In the genomic region with DNA sequence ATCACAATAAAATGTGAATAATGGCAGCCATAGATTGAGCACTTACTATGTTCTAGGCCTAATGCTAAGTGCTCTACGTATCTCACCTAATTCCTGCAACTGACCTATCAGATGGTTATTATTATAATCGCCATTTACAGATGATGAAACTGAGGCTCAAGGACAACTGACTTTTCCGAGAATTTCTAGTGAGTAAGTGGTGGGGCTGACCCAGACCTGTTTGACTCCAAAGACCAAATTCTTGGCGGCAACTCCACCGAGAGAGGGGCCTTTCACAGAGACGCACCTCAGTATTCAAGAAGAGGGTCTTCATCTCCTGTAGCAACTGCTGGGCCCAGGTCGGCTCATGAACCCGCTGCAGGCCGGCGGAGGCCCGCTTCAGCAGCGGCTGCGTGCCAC, we compare ENCODE assay signal across 8 cellular contexts. TPM values are rescaled to one million over a fixed set of nuclear protein-coding genes. Genes with fewer than 3 reads are reported as not detected.
A peak's percentile ranks its signal among the peaks of the same experiment; 100 is the strongest.
DNase-seq lines count a peak whose midpoint lies in the region; ATAC-seq and TF ChIP-seq lines count a peak whose summit lies in the region.

No MANE protein-coding gene starts in this region.

- H3K27me3 Mint-ChIP-seq in CD8-positive, alpha-beta memory T cell = no peaks in the 10 kb centered on the region
- peaks cover 4% of the 10 kb centered on the region for H3K27me3 Mint-ChIP-seq in endothelial cell (ENCODE audit: unreplicated experiment)

- peak overlapping the region; percentile 87 to 100 (median 99) for H3K27ac Mint-ChIP-seq in CD8-positive, alpha-beta memory T cell
- H3K27ac Mint-ChIP-seq in endothelial cell (ENCODE audit: unreplicated experiment) = peak overlapping the region; percentile 99

- no peaks in the 10 kb centered on the region for H3K9me3 Mint-ChIP-seq in CD8-positive, alpha-beta memory T cell
- no peaks in the 10 kb centered on the region for H3K9me3 Mint-ChIP-seq in endothelial cell (ENCODE audit: unreplicated experiment)

- intact Hi-C loops in PC-3 (cut with micrococcal nuclease) = no loop called here

- peaks cover 15% of the 10 kb centered on the region for H3K36me3 ChIP-seq in CD8-positive, alpha-beta memory T cell (ENCODE audit: insufficient read depth, low read length)
- peaks cover 24% of the 10 kb centered on the region for H3K36me3 ChIP-seq in PC-3 (ENCODE audit: low read depth, low read length)

- peaks cover 34 to 56% (median 43%) of the 10 kb centered on the region in 3 donors for H3K4me1 Mint-ChIP-seq in CD8-positive, alpha-beta memory T cell
- peaks cover 19% of the 10 kb centered on the region for H3K4me1 Mint-ChIP-seq in endothelial cell (ENCODE audit: unreplicated experiment)

- H3K4me1 ChIP-seq in CD8-positive, alpha-beta memory T cell (ENCODE audit: insufficient read depth, low read length) = peaks cover 31% of the 10 kb centered on the region
- H3K4me1 ChIP-seq in PC-3 (ENCODE audit: insufficient read depth, low read length) = peaks cover 30% of the 10 kb centered on the region

- no peak for DNase-seq in CD8-positive, alpha-beta memory T cell
- DNase-seq in PC-3 (no peak), endothelial cell (ENCODE audit: low spot score) (no peak), omental fat pad (ENCODE audit: low spot score) (no peak), epidermal melanocyte (ENCODE audit: insufficient read length, low spot score) (no peak), GM13977 (ENCODE audit: low spot score) (no peak), NCI-H524 treated with DMSO at 0.1 percent for 48 hours (lab: John Stamatoyannopoulos, UW) (no peak)
- no peak for DNase-seq in effector CD4-positive, alpha-beta T cell

- BruUV-seq in PC-3 (replicated peaks; lab: Mats Ljungman, UMichigan) = TSS peak; percentile 49

- no peaks in the 10 kb centered on the region for H3K9me3 ChIP-seq in CD8-positive, alpha-beta memory T cell (ENCODE audit: low read length)
- H3K9me3 ChIP-seq in PC-3 (ENCODE audit: low read length) = no peaks in the 10 kb centered on the region

- CTCF ChIA-PET in CD8-positive, alpha-beta memory T cell (lab: Charles Lee) = interaction anchor here (2.4 kb wide), 1 partner anchor 27 kb away, joined by 5 read pairs; no protein-coding TSS in a partner anchor
- CTCF ChIA-PET in PC-3 (lab: Charles Lee) = interaction anchor here (0.5 kb wide), 1 partner anchor 149 kb away, joined by 7 read pairs; a partner anchor contains a TSS

- peak overlapping the region; percentile 99 for H3K27ac ChIP-seq in CD8-positive, alpha-beta memory T cell (ENCODE audit: low read depth, low read length)
- peak overlapping the region; percentile 70 for H3K27ac ChIP-seq in PC-3 (ENCODE audit: low read length)

- H3K4me3 ChIP-seq in CD8-positive, alpha-beta memory T cell (ENCODE audit: low read length) = peak overlapping the region; percentile 98
- H3K4me3 ChIP-seq in PC-3 (ENCODE audit: low read length) = peak overlapping the region; percentile 86

- no peaks in the 10 kb centered on the region for H3K9me2 ChIP-seq in PC-3 (replicated peaks; ENCODE audit: low read length)

- in situ Hi-C loops in GM13977 (cut with MboI; ENCODE audit: low pct_unique_long_range_greater_than_20kb, low sequenced_read_pairs, unreplicated experiment) = loop anchor here (25.0 kb wide), 1 partner anchor 191 kb away; no protein-coding TSS in a partner anchor

- H3K36me3 Mint-ChIP-seq in CD8-positive, alpha-beta memory T cell = peaks cover 0 to 59% (median 8%) of the 10 kb centered on the region in 3 donors
- H3K36me3 Mint-ChIP-seq in endothelial cell (ENCODE audit: low read depth, unreplicated experiment) = peaks cover 8% of the 10 kb centered on the region

- H3K79me2 ChIP-seq in PC-3 (ENCODE audit: low read length) = peaks cover 55% of the 10 kb centered on the region

- H4K20me1 ChIP-seq in PC-3 (ENCODE audit: low read length) = no peaks in the 10 kb centered on the region

- peak overlapping the region; percentile 60; the same call in 1 of the 2 replicates for H2AFZ ChIP-seq in PC-3 (ENCODE audit: low read length)

- no peak for TF ChIP-seq CTCF in PC-3 (conservative IDR thresholded peaks at IDR 0.05; ENCODE audit: low read depth, low read length)
- TF ChIP-seq CTCF in endothelial cell (IDR thresholded peaks at IDR 0.05; ENCODE audit: unreplicated experiment) = no peak
- TF ChIP-seq CTCF in omental fat pad (IDR thresholded peaks at IDR 0.05) = no peak
- no peak for TF ChIP-seq CTCF in GM13977 (IDR thresholded peaks at IDR 0.05; ENCODE audit: extremely low read depth, insufficient read depth, missing control alignments)

- H3F3A ChIP-seq in PC-3 (ENCODE audit: low read length, unreplicated experiment) = peaks cover 2% of the 10 kb centered on the region

- POLR2A ChIA-PET in CD8-positive, alpha-beta memory T cell (lab: Charles Lee) = interaction anchor here (0.6 kb wide), 1 partner anchor 114 kb away, joined by 3 read pairs; a partner anchor contains a TSS
- POLR2A ChIA-PET in PC-3 (lab: Charles Lee; ENCODE audit: unreplicated experiment) = interaction anchor here (0.6 kb wide), 1 partner anchor 68 kb away, joined by 4 read pairs; no protein-coding TSS in a partner anchor

- no peaks in the 10 kb centered on the region for H3K27me3 ChIP-seq in CD8-positive, alpha-beta memory T cell (ENCODE audit: insufficient read depth, low read length, poor library complexity, severe bottlenecking)
- H3K27me3 ChIP-seq in PC-3 (ENCODE audit: low read length) = no peaks in the 10 kb centered on the region

- no peak for ATAC-seq in PC-3
- peak; percentile 8 for ATAC-seq in omental fat pad (ENCODE audit: low FRiP score)

- peak overlapping the region; percentile 93 for H3K4me2 ChIP-seq in PC-3 (ENCODE audit: low read length)

- peak overlapping the region; percentile 98 for H3K9ac ChIP-seq in PC-3 (ENCODE audit: low read length)

- H3K4me3 Mint-ChIP-seq in CD8-positive, alpha-beta memory T cell = peak overlapping the region; percentile 96 to 99 (median 98)
- H3K4me3 Mint-ChIP-seq in endothelial cell (ENCODE audit: unreplicated experiment) = peak overlapping the region; percentile 97

RNA-seq across cellular contexts. Expression of a gene that starts 0.6 kb away (rescaled TPM):
- total RNA-seq in CD8-positive, alpha-beta memory T cell = 10 to 100 TPM; 10.9 to 12.2 TPM
- polyA plus RNA-seq in CD8-positive, alpha-beta memory T cell = 6.5 TPM
- 4.2 and 7.7 TPM in 2 replicates for total RNA-seq in PC-3 (2014; rRNA removed)
- total RNA-seq in endothelial cell (ENCODE audit: unreplicated experiment) = 23.2 TPM
- 10 to 100 TPM in 3 of 4 donors, 1 to 10 TPM in 1; 8.8 to 15.4 (median 11.3) TPM for total RNA-seq in omental fat pad

RNA-seq across cellular contexts. Expression of a gene that starts 0.6 kb away (rescaled TPM):
- total RNA-seq in CD8-positive, alpha-beta memory T cell = 100 to 1,000 TPM; 381 to 390 TPM
- 173 TPM for polyA plus RNA-seq in CD8-positive, alpha-beta memory T cell
- total RNA-seq in PC-3 (2014; rRNA removed) = 413 and 442 TPM in 2 replicates
- total RNA-seq in endothelial cell (ENCODE audit: unreplicated experiment) = 174 TPM
- 100 to 1,000 TPM; 159 to 210 (median 191) TPM for total RNA-seq in omental fat pad

RNA-seq across cellular contexts. Expression of a gene that starts 12.7 kb away (rescaled TPM):
- under 1 TPM in 1 of 2 experiments, not detected in 1; 0.11 TPM for total RNA-seq in CD8-positive, alpha-beta memory T cell
- 0.13 TPM for polyA plus RNA-seq in CD8-positive, alpha-beta memory T cell
- total RNA-seq in PC-3 (2014; rRNA removed) = not detected in 2 replicates
- total RNA-seq in endothelial cell (ENCODE audit: unreplicated experiment) = not detected
- total RNA-seq in omental fat pad = not detected

RNA-seq across cellular contexts. Expression of a gene that starts 16.1 kb away (rescaled TPM):
- total RNA-seq in CD8-positive, alpha-beta memory T cell = 1 to 10 TPM; 5.6 to 5.7 TPM
- 1.6 TPM for polyA plus RNA-seq in CD8-positive, alpha-beta memory T cell
- total RNA-seq in PC-3 (2014; rRNA removed) = 8.5 and 11.8 TPM in 2 replicates
- 1.9 TPM for total RNA-seq in endothelial cell (ENCODE audit: unreplicated experiment)
- 1 to 10 TPM in 3 of 4 donors, under 1 TPM in 1; 0.60 to 1.9 (median 1.2) TPM for total RNA-seq in omental fat pad

RNA-seq across cellular contexts. Expression of a gene that starts 21.2 kb away (rescaled TPM):
- total RNA-seq in CD8-positive, alpha-beta memory T cell = 10 to 100 TPM; 20.6 to 21.0 TPM
- 14.7 TPM for polyA plus RNA-seq in CD8-positive, alpha-beta memory T cell
- total RNA-seq in PC-3 (2014; rRNA removed) = 4.7 and 5.5 TPM in 2 replicates
- total RNA-seq in endothelial cell (ENCODE audit: unreplicated experiment) = 22.9 TPM
- 1 to 10 TPM; 2.6 to 5.5 (median 3.1) TPM for total RNA-seq in omental fat pad
